Comparison of ENCODE assay signal across 8 cellular contexts in the genomic region with DNA sequence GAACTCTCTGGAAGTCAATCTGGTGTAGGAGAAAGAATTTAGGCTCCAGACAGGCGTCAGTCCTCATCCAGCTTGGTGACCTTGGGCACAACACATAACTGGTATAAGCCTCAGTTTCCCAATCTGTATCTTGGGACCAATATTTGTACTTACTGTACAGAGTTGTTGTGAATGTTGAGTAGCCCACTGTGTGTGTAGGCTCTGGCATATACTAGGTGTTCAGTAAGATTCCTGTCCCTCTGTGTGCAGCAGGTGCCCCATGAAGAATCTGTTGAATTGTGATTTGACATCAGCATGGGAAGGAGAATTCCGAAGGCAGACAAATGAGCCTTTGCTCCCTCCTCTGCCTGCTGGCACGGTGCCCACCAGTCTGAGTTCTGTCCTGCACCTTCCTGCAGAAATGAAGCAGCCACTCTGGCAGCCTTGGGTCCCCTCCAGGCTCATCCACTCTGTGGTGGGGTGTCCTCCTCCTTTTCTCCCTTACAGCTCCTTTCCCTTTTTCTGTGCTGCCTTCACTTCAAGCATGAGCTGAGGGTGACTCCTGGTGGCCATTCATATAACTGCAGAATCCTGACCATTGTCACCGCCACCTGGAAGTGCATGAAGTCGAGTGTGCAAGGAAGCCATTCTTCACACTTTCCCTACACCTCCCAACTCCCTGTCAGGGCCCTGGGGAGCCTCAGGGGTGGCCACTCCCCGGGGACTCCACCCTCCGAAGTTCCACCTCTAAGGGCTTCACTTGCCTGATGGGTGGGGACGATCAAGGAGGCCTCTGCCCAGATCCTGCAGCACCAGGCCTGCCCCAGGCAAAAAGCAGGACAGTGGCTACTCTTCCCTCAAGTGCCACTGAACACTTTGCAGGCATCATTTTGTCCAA. TPM values are rescaled to one million over a fixed set of nuclear protein-coding genes. Genes with fewer than 3 reads are reported as not detected.
DNase-seq lines count a peak whose midpoint lies in the region; ATAC-seq and TF ChIP-seq lines count a peak whose summit lies in the region.

No MANE protein-coding gene starts in this region.

- TF ChIP-seq CTCF in mammary epithelial cell (conservative IDR thresholded peaks at IDR 0.05 in 1 of 2, IDR thresholded peaks at IDR 0.05 in 1 of 2; ENCODE audit: extremely low read depth in 1 of 2, insufficient read depth in 1 of 2, low read depth in 1 of 2, low read length in 2 of 2) (peak; percentile 88 to 89), liver (IDR thresholded peaks at IDR 0.05; ENCODE audit: low read depth, low read length, missing input control) (peak; percentile 94)

- dilution Hi-C loops in mammary epithelial cell (cut with HindIII; ENCODE audit: low sequenced_read_pairs) = no loop called here

- H3K4me3 ChIP-seq in GM23248 (no peak overlapping the region), mammary epithelial cell (replicated peaks in 1 of 3; ENCODE audit: insufficient read depth in 1 of 3, low read depth in 2 of 3, low read length in 3 of 3) (no peak overlapping the region), liver (ENCODE audit: low read depth in 1 of 3, low read length in 3 of 3) (no peak overlapping the region)

- H3K9ac ChIP-seq in GM23248 (no peak overlapping the region), mammary epithelial cell (ENCODE audit: insufficient read depth, low read length) (no peak overlapping the region), liver (ENCODE audit: low read depth in 1 of 2, low read length in 2 of 2) (no peak overlapping the region)

- H3K9me3 ChIP-seq in GM23248 (ENCODE audit: low read depth) (no peaks in the 10 kb centered on the region), mammary epithelial cell (replicated peaks; ENCODE audit: insufficient read depth, low read length) (no peaks in the 10 kb centered on the region), liver (ENCODE audit: control insufficient read depth in 4 of 4, low read length in 3 of 4) (no peaks in the 10 kb centered on the region)

- no peak for ATAC-seq in GM21576 (IDR thresholded peaks at IDR 0.05; ENCODE audit: unreplicated experiment)

- DNase-seq in GM23248 (peak; percentile 74), T-helper 2 cell (peak in 4 of 5 experiments; percentile 45 to 68 (median 50)), mammary epithelial cell (peak; percentile 69), NCI-H2171 (lab: John Stamatoyannopoulos, UW) (no peak), HPDE6-E6E7 (ENCODE audit: extremely low spot score) (no peak)
- peak; percentile 42 for DNase-seq in stimulated activated CD8-positive, alpha-beta memory T cell treated with anti-CD3 and anti-CD28 coated beads, Interleukin-15, amount 100 ng/mL, for 24 hours (ENCODE audit: low read depth)

- H2AFZ ChIP-seq in GM23248 (no peak overlapping the region), mammary epithelial cell (ENCODE audit: low read depth, low read length) (peak overlapping the region; percentile 54)

- BruUV-seq in mammary epithelial cell (replicated peaks; lab: Mats Ljungman, UMichigan) = no TSS peak

- intact Hi-C loops in mammary epithelial cell (cut with micrococcal nuclease) = loop anchor here (1.0 to 10.0 kb wide), 6 partner anchors 241 to 564 kb away; a partner anchor contains a TSS

- peak; percentile 98 to 99 for TF ChIP-seq RAD21 in liver (IDR thresholded peaks at IDR 0.05)

- WGBS in GM23248 (ENCODE audit: low coverage in 1 of 2, low lambda C conversion rate in 2 of 2, missing lambda C conversion rate in 2 of 2), 2 experiments = 11 to 14% methylated on average over 8 of the region's 8 CpGs
- 19% methylated on average over 8 of the region's 8 CpGs for WGBS in mammary epithelial cell (ENCODE audit: low coverage, missing lambda C conversion rate)
- 20% methylated on average over 8 of the region's 8 CpGs for WGBS in liver

- H3K4me2 ChIP-seq in GM23248 (ENCODE audit: unreplicated experiment) (no peak overlapping the region), mammary epithelial cell (ENCODE audit: insufficient read depth, low read depth, low read length) (no peak overlapping the region)

- H3F3A ChIP-seq in GM23248 (ENCODE audit: insufficient read depth) = no peaks in the 10 kb centered on the region; the same call in 1 of the 2 replicates

- CTCF ChIA-PET in mammary epithelial cell (lab: Charles Lee; ENCODE audit: low non-redundant PET) = interaction anchor here (0.5 to 1.0 kb wide), 11 partner anchors 68 to 652 kb away, joined by 3 to 7 read pairs (median 4); a partner anchor contains a TSS

- in situ Hi-C loops in GM23248 (cut with MboI) = loop anchor here (25.0 kb wide), 1 partner anchor 417 kb away; no protein-coding TSS in a partner anchor
- in situ Hi-C loops in mammary epithelial cell (cut with MboI; ENCODE audit: low sequenced_read_pairs in 2 of 2) = loop anchor here (10.0 to 25.0 kb wide), 2 partner anchors 158 to 314 kb away; a partner anchor contains a TSS

- H3K27ac ChIP-seq in GM23248 (no peak overlapping the region), mammary epithelial cell (ENCODE audit: insufficient read depth, low read depth, low read length) (no peak overlapping the region), liver (ENCODE audit: low read depth in 1 of 2, low read length in 2 of 2) (no peak overlapping the region)

- H3K27me3 ChIP-seq in GM23248 (replicated peaks; ENCODE audit: insufficient read depth) (no peaks in the 10 kb centered on the region), mammary epithelial cell (ENCODE audit: insufficient read depth, low read length) (no peaks in the 10 kb centered on the region), liver (ENCODE audit: control insufficient read depth in 4 of 4, insufficient read depth in 4 of 4, low read length in 3 of 4) (no peaks in the 10 kb centered on the region)

- H4K20me1 ChIP-seq in GM23248 (ENCODE audit: insufficient read depth) = no peaks in the 10 kb centered on the region
- H4K20me1 ChIP-seq in mammary epithelial cell (ENCODE audit: insufficient read depth, low read length) = no peaks in the 10 kb centered on the region

- no peaks in the 10 kb centered on the region for H3K79me2 ChIP-seq in GM23248 (ENCODE audit: insufficient read depth)
- no peaks in the 10 kb centered on the region for H3K79me2 ChIP-seq in mammary epithelial cell (ENCODE audit: insufficient read depth, low read length)

- H3K4me1 ChIP-seq in GM23248 (ENCODE audit: insufficient read depth) (peaks cover 11% of the 10 kb centered on the region), mammary epithelial cell (ENCODE audit: insufficient read depth, low read length) (peaks cover 34% of the 10 kb centered on the region), liver (ENCODE audit: control insufficient read depth in 4 of 4, insufficient read depth in 4 of 4, low read length in 3 of 4) (peaks cover 6 to 34% (median 14%) of the 10 kb centered on the region in 4 donors)

- H3K36me3 ChIP-seq in GM23248 (ENCODE audit: low read depth) (no peaks in the 10 kb centered on the region), mammary epithelial cell (ENCODE audit: insufficient read depth, low read length) (no peaks in the 10 kb centered on the region), liver (ENCODE audit: control insufficient read depth in 4 of 4, insufficient read depth in 3 of 4, low read depth in 1 of 4, low read length in 3 of 4) (no peaks in the 10 kb centered on the region)

- no peaks in the 10 kb centered on the region for H3K9me2 ChIP-seq in GM23248 (ENCODE audit: insufficient read depth)

TF ChIP-seq in liver, 16 proteins besides CTCF, POLR2A, EP300 and RAD21:
- TF ChIP-seq HNF4A (conservative IDR thresholded peaks at IDR 0.05) (no peak), EGR1 (IDR thresholded peaks at IDR 0.05; ENCODE audit: low read depth in 2 of 2) (no peak)
- TF ChIP-seq, protein P1, sequence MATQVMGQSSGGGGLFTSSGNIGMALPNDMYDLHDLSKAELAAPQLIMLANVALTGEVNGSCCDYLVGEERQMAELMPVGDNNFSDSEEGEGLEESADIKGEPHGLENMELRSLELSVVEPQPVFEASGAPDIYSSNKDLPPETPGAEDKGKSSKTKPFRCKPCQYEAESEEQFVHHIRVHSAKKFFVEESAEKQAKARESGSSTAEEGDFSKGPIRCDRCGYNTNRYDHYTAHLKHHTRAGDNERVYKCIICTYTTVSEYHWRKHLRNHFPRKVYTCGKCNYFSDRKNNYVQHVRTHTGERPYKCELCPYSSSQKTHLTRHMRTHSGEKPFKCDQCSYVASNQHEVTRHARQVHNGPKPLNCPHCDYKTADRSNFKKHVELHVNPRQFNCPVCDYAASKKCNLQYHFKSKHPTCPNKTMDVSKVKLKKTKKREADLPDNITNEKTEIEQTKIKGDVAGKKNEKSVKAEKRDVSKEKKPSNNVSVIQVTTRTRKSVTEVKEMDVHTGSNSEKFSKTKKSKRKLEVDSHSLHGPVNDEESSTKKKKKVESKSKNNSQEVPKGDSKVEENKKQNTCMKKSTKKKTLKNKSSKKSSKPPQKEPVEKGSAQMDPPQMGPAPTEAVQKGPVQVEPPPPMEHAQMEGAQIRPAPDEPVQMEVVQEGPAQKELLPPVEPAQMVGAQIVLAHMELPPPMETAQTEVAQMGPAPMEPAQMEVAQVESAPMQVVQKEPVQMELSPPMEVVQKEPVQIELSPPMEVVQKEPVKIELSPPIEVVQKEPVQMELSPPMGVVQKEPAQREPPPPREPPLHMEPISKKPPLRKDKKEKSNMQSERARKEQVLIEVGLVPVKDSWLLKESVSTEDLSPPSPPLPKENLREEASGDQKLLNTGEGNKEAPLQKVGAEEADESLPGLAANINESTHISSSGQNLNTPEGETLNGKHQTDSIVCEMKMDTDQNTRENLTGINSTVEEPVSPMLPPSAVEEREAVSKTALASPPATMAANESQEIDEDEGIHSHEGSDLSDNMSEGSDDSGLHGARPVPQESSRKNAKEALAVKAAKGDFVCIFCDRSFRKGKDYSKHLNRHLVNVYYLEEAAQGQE (IDR thresholded peaks at IDR 0.05) = no peak
TF ChIP-seq in liver: peak in this region for 0.

RNA-seq across cellular contexts. Expression of a gene that starts 48.2 kb away (rescaled TPM):
- 47.6 and 64.7 TPM in 2 replicates for total RNA-seq in GM23248 (2014; rRNA removed; shearing (Covaris generic))
- polyA plus RNA-seq in GM23248 (2016; fragmentation: Nextera tagmentation; extraction: Ambion mirVana) (91.2 and 98.0 TPM in 2 replicates), mammary epithelial cell (110 TPM), liver (100 to 1,000 TPM in 1 of 2 donors, 10 to 100 TPM in 1; 44.9 to 118 TPM)
- total RNA-seq in mammary epithelial cell (10 to 100 TPM; 57.2 to 82.0 TPM), liver (10 to 100 TPM; 34.6 to 36.9 TPM)
- polyA minus RNA-seq in mammary epithelial cell = 56.3 TPM

RNA-seq across cellular contexts. Expression of a gene that starts 48.3 kb away (rescaled TPM):
- 29.0 and 43.2 TPM in 2 replicates for total RNA-seq in GM23248 (2014; rRNA removed; shearing (Covaris generic))
- polyA plus RNA-seq in GM23248 (2016; fragmentation: Nextera tagmentation; extraction: Ambion mirVana) = 14.1 and 14.3 TPM in 2 replicates
- total RNA-seq in mammary epithelial cell = 100 to 1,000 TPM; 121 to 182 TPM
- 141 TPM for polyA plus RNA-seq in mammary epithelial cell
- polyA minus RNA-seq in mammary epithelial cell = 256 TPM
- 10 to 100 TPM; 53.8 to 64.9 TPM for total RNA-seq in liver
- polyA plus RNA-seq in liver = 10 to 100 TPM in 1 of 2 donors, 1 to 10 TPM in 1; 9.6 to 21.4 TPM

Comparison
In these comparisons a context has a peak if more than half of its experiments do, and no peak if none do; other contexts are left out.
1. DNase-seq: peak in GM23248 (single experiment), T-helper 2 cell (4 of 5), mammary epithelial cell (single experiment) and stimulated activated CD8-positive, alpha-beta memory T cell treated with anti-CD3 and anti-CD28 coated beads, Interleukin-15, amount 100 ng/mL, for 24 hours (single experiment); none in NCI-H2171 (single experiment) and HPDE6-E6E7 (single experiment).